ENCODE assay signal across 16 cellular contexts in genomic region chr15:36066757-36067156, GRCh38.
"Had no signal": no experiment of that assay in that cellular context is flagged by ENCODE, and none has a peak within 500 bp of the region (broad histone marks: within the 10 kb centered on the region; RNA-seq: fewer than 3 reads in every experiment).

No MANE protein-coding gene starts in this region.

- H3K27ac ChIP-seq: brain microvascular endothelial cell had no signal

- H3K4me3 ChIP-seq: lung had no signal

- H3K36me3 ChIP-seq: brain microvascular endothelial cell had no signal

- ATAC-seq: T-cell had no signal

- DNase-seq: activated CD4-positive, alpha-beta T cell treated with anti-CD3 and anti-CD28 coated beads, Interleukin-2, amount 50 U/mL, for 1 hour; activated CD8-positive, alpha-beta memory T cell treated with anti-CD3 and anti-CD28 coated beads for 24 hours; activated naive CD8-positive, alpha-beta T cell treated with anti-CD3 and anti-CD28 coated beads for 36 hours; amygdala; brain microvascular endothelial cell; cerebellar nuclear complex; effector memory CD4-positive, alpha-beta T cell; erythroblast; midbrain; stimulated activated CD4-positive, alpha-beta T cell treated with anti-CD3 and anti-CD28 coated beads, Interleukin-2, amount 100 ng/mL, for 48 hours; stimulated activated naive CD4-positive, alpha-beta T cell treated with Interleukin-2 at 50 U/mL for 16 hours; substantia nigra; T-cell; T-helper 9 cell; trophoblast cell had no signal

- H3K27me3 ChIP-seq: brain microvascular endothelial cell had no signal
